Comparison of ENCODE assay signal across 18 cellular contexts in genomic region chr2:237264480-237265219, GRCh38.
A peak's percentile ranks its signal among the peaks of the same experiment; 100 is the strongest.
DNase-seq lines count a peak whose midpoint lies in the region; ATAC-seq and TF ChIP-seq lines count a peak whose summit lies in the region.
"Had no signal": no experiment of that assay in that cellular context is flagged by ENCODE, and none has a peak within 500 bp of the region (broad histone marks: within the 10 kb centered on the region; RNA-seq: fewer than 3 reads in every experiment).

No MANE protein-coding gene starts in this region.

- no peaks in the 10 kb centered on the region for H3K27me3 ChIP-seq in Panc1 (ENCODE audit: control insufficient read depth, insufficient read depth, low read length)
- H3K27me3 ChIP-seq: ovary, Peyer's patch had no signal

- intact Hi-C loops in Panc1 (cut with micrococcal nuclease; ENCODE audit: unreplicated experiment), result no loop called here
- intact Hi-C loops in posterior vena cava (cut with DNase I), result loop anchor here in 1 of 2 donors (5.0 kb wide), 1 partner anchor 33 kb away; no protein-coding TSS in a partner anchor

- CTCF ChIA-PET in Panc1 (lab: Charles Lee), result no interaction called here

- ATAC-seq in Panc1 (peak; percentile 89), HG02678 (IDR thresholded peaks at IDR 0.05; ENCODE audit: unreplicated experiment) (no peak), HG03442 (IDR thresholded peaks at IDR 0.05; ENCODE audit: unreplicated experiment) (no peak), GM19395 (IDR thresholded peaks at IDR 0.05; ENCODE audit: unreplicated experiment) (no peak)
- ATAC-seq: WTC11 had no signal

- H3K36me3 ChIP-seq in Panc1 (ENCODE audit: control insufficient read depth, insufficient read depth, low read length), result no peaks in the 10 kb centered on the region
- H3K36me3 ChIP-seq: ovary, Peyer's patch had no signal

- no peaks in the 10 kb centered on the region for H3K9me3 ChIP-seq in Panc1 (ENCODE audit: control insufficient read depth, insufficient read depth, low read depth, low read length)
- H3K9me3 ChIP-seq: ovary, Peyer's patch had no signal

- TF ChIP-seq CTCF in Panc1 (IDR thresholded peaks at IDR 0.05) (no peak), epithelial cell of esophagus (IDR thresholded peaks at IDR 0.05; ENCODE audit: insufficient read depth, low read depth, low read length, missing control alignments) (no peak)

- H3K4me3 ChIP-seq in Panc1 (ENCODE audit: low read depth in 2 of 2, low read length in 2 of 2) (no peak overlapping the region), epithelial cell of esophagus (ENCODE audit: low read length) (no peak overlapping the region)
- H3K4me3 ChIP-seq: ovary, Peyer's patch had no signal

- peak overlapping the region; percentile 81 for H3K27ac ChIP-seq in Panc1 (ENCODE audit: low read length)
- H3K27ac ChIP-seq: ovary, Peyer's patch had no signal

- peaks cover 12% of the 10 kb centered on the region for H3K4me1 ChIP-seq in Panc1 (ENCODE audit: control insufficient read depth, insufficient read depth, low read length)
- H3K4me1 ChIP-seq: Peyer's patch had no signal

- no TSS peak for BruUV-seq in Panc1 (replicated peaks; lab: Mats Ljungman, UMichigan)

- POLR2A ChIA-PET in Panc1 (lab: Charles Lee), result no interaction called here

- DNase-seq in Daoy (ENCODE audit: low read depth) (peak; percentile 96), Panc1 (ENCODE audit: low read depth, low spot score) (no peak), epithelial cell of esophagus (ENCODE audit: low read depth) (peak; percentile 72), posterior vena cava (ENCODE audit: low spot score) (peak; percentile 91), NCI-H146 (lab: John Stamatoyannopoulos, UW) (no peak)
- DNase-seq: activated effector memory CD4-positive, alpha-beta T cell treated with anti-CD3 and anti-CD28 coated beads, Interleukin-2, amount 50 U/mL, for 16 hours; DMS79; hypothalamus; left cardiac atrium; MM.1S; NCI-H2081; NCI-H748 treated with DMSO at 0.1 percent for 48 hours; ovary; Peyer's patch had no signal

- in situ Hi-C loops in Panc1 (cut with HindIII; ENCODE audit: low pct_unique_long_range_greater_than_20kb, low sequenced_read_pairs), result no loop called here

Comparison
In these comparisons a context has a peak if more than half of its experiments do, and no peak if none do; other contexts are left out.
1. DNase-seq: peak in Daoy (single experiment), epithelial cell of esophagus (single experiment) and posterior vena cava (single experiment); none in Panc1 (single experiment) and NCI-H146 (single experiment).